Comparison of ENCODE assay signal across 11 cellular contexts in the genomic region with DNA sequence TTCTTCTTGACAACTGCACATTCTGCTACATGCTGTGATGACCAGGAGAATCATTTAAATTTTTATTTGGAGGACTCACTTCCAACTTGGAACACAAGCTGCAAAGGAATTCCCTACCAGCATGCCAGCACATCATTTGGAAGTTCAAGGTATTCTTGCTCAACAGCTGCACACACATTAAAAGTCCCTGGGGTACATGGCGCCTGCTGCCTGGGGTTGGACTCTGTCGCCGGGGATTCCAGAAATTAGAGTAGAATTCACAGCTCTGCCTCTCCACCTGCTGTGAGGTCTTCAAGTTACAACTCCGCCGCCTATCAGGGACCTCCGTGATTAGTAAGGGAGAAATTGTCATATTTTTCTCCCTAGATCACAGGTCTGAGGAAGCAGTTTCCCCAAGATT. TPM values are rescaled to one million over a fixed set of nuclear protein-coding genes. Genes with fewer than 3 reads are reported as not detected.
DNase-seq lines count a peak whose midpoint lies in the region; ATAC-seq, FAIRE-seq and TF ChIP-seq lines count a peak whose summit lies in the region.
"Had no signal": no experiment of that assay in that cellular context is flagged by ENCODE, and none has a peak within 500 bp of the region (broad histone marks: within the 10 kb centered on the region; RNA-seq: fewer than 3 reads in every experiment).

No MANE protein-coding gene starts in this region.

- intact Hi-C loops in pancreas (cut with DNase I), result no loop called here

- H3K27me3 ChIP-seq in gastroesophageal sphincter, result no peaks in the 10 kb centered on the region
- H3K27me3 ChIP-seq in skeletal muscle tissue (ENCODE audit: control insufficient read depth in 3 of 3, insufficient read depth in 3 of 3, low read length in 3 of 3), result no peaks in the 10 kb centered on the region
- no peaks in the 10 kb centered on the region for H3K27me3 ChIP-seq in pancreas

- H3K4me3 ChIP-seq in gastroesophageal sphincter (peak overlapping the region; percentile 57 to 86), skeletal muscle tissue (ENCODE audit: low read length in 3 of 3) (peak overlapping the region; percentile 85 to 92 (median 88)), pancreas (peak overlapping the region in 2 of 4 donors; percentile 88 to 98)

- peak overlapping the region in 2 of 3 donors; percentile 89 to 92 for H3K9ac ChIP-seq in skeletal muscle tissue (ENCODE audit: low read depth in 1 of 3, low read length in 3 of 3)

- TF ChIP-seq POLR2A in gastroesophageal sphincter (IDR thresholded peaks at IDR 0.05), result no peak

- no peak for FAIRE-seq in pancreas (lab: Jason Lieb, UNC)
- FAIRE-seq: GM18507 had no signal

- H3K4me1 ChIP-seq in gastroesophageal sphincter (peaks cover 0 to 20% (median 0%) of the 10 kb centered on the region in 3 donors), skeletal muscle tissue (ENCODE audit: control insufficient read depth in 3 of 3, insufficient read depth in 3 of 3, low read length in 3 of 3) (peaks cover 9 to 13% (median 13%) of the 10 kb centered on the region in 3 donors), pancreas (no peaks in the 10 kb centered on the region)

- TF ChIP-seq CTCF in VCaP (conservative IDR thresholded peaks at IDR 0.05) (no peak), gastroesophageal sphincter (IDR thresholded peaks at IDR 0.05) (no peak), pancreas (IDR thresholded peaks at IDR 0.05) (no peak)

- TF ChIP-seq EP300 in gastroesophageal sphincter (IDR thresholded peaks at IDR 0.05), result no peak

- peak; percentile 26 for DNase-seq in DMS 273 (lab: John Stamatoyannopoulos, UW; ENCODE audit: unreplicated experiment)
- DNase-seq in DMS 273 treated with DMSO at 0.1 percent for 48 hours (lab: John Stamatoyannopoulos, UW), result no peak
- no peak for DNase-seq in EL
- no peak for DNase-seq in pancreas
- DNase-seq: NCI-H526 had no signal

- 95% methylated on average over 6 of the region's 6 CpGs; no CpG with 5 or more reads in 1 of the 2 donors for WGBS in gastroesophageal sphincter (ENCODE audit: low coverage in 1 of 2), 2 donors
- WGBS in pancreas, 2 donors, result 95 to 97% methylated on average over 6 of the region's 6 CpGs

- ATAC-seq in gastroesophageal sphincter (no peak), pancreas (no peak), HG03571 (IDR thresholded peaks at IDR 0.05; ENCODE audit: unreplicated experiment) (no peak)

- H3K9me3 ChIP-seq in gastroesophageal sphincter (peaks cover 0 to 51% (median 6%) of the 10 kb centered on the region in 3 donors), skeletal muscle tissue (ENCODE audit: control insufficient read depth in 3 of 3, low read length in 3 of 3) (peaks cover 22 to 41% (median 27%) of the 10 kb centered on the region in 3 donors), pancreas (peaks cover 0 to 8% (median 0%) of the 10 kb centered on the region in 4 donors)

- peaks cover 17 to 44% of the 10 kb centered on the region in 2 donors for H3K36me3 ChIP-seq in gastroesophageal sphincter
- peaks cover 35 to 44% (median 37%) of the 10 kb centered on the region in 3 donors for H3K36me3 ChIP-seq in skeletal muscle tissue (ENCODE audit: control insufficient read depth in 3 of 3, insufficient read depth in 3 of 3, low read length in 3 of 3)
- H3K36me3 ChIP-seq in pancreas, result peaks cover 7 to 36% (median 27%) of the 10 kb centered on the region in 3 donors

- H3K27ac ChIP-seq in VCaP (peak overlapping the region; percentile 78; the same call in 1 of the 2 replicates), gastroesophageal sphincter (no peak overlapping the region), skeletal muscle tissue (ENCODE audit: low read depth, low read length) (no peak overlapping the region), pancreas (no peak overlapping the region)
- H3K27ac ChIP-seq: 22Rv1 had no signal

RNA-seq across cellular contexts. Expression of gene ZNF32, which starts 1.1 kb away (rescaled TPM):
- total RNA-seq in gastroesophageal sphincter (10 to 100 TPM; 45.8 to 59.8 (median 53.8) TPM), skeletal muscle tissue (50.1 TPM), pancreas (10 to 100 TPM; 14.8 to 24.5 (median 19.5) TPM)
- 10 to 100 TPM; 46.1 to 56.3 TPM for polyA plus RNA-seq in pancreas

RNA-seq across cellular contexts. Expression of gene ZNF485, which starts 41.3 kb away (rescaled TPM):
- 1 to 10 TPM; 2.2 to 4.5 (median 2.4) TPM for total RNA-seq in gastroesophageal sphincter
- total RNA-seq in skeletal muscle tissue, result 3.7 TPM
- 1 to 10 TPM; 3.5 to 5.7 (median 4.3) TPM for total RNA-seq in pancreas
- polyA plus RNA-seq in pancreas, result 1 to 10 TPM; 2.8 to 3.3 TPM
